In genomic region chr6:116268589-116269293, GRCh38 we compare ENCODE assay signal across 8 cellular contexts. TPM values are rescaled to one million over a fixed set of nuclear protein-coding genes. Genes with fewer than 3 reads are reported as not detected.
DNase-seq lines count a peak whose midpoint lies in the region; ATAC-seq and TF ChIP-seq lines count a peak whose summit lies in the region.

No MANE protein-coding gene starts in this region.

- H3K36me3 ChIP-seq in tibial artery, result peaks cover 2 to 37% (median 3%) of the 10 kb centered on the region in 3 donors

- no peaks in the 10 kb centered on the region for H3K9me3 ChIP-seq in tibial artery

- H3K27ac Mint-ChIP-seq in immature natural killer cell, result peak overlapping the region; percentile 16 to 74 (median 48)

- DNase-seq in DMS79 treated with DMSO at 0.1 percent for 48 hours (lab: John Stamatoyannopoulos, UW) (peak; percentile 21), NCI-H526 treated with DMSO at 0.1 percent for 48 hours (lab: John Stamatoyannopoulos, UW) (peak; percentile 77), astrocyte of the spinal cord (ENCODE audit: low read depth, low spot score) (peak; percentile 84), immature natural killer cell (peak; percentile 27 to 36 (median 27)), tibial artery (no peak)
- DNase-seq in NK-92 treated with Interleukin-12 subunit alpha and Interleukin-12 subunit beta, amount 100 ng/mL, for 24 hours (lab: John Stamatoyannopoulos, UW), result no peak

- H3K4me3 ChIP-seq in astrocyte of the spinal cord (ENCODE audit: low read depth, low read length) (no peak overlapping the region), tibial artery (no peak overlapping the region)

- peak; percentile 81 for ATAC-seq in GM19467 (IDR thresholded peaks at IDR 0.05; ENCODE audit: unreplicated experiment)
- ATAC-seq in HG03460 (IDR thresholded peaks at IDR 0.05; ENCODE audit: unreplicated experiment), result peak; percentile 71

- peaks cover 7 to 26% (median 20%) of the 10 kb centered on the region in 3 donors for H3K36me3 Mint-ChIP-seq in immature natural killer cell

- in situ Hi-C loops in astrocyte of the spinal cord (cut with HindIII; ENCODE audit: low sequenced_read_pairs), result no loop called here

- no peaks in the 10 kb centered on the region for H3K9me3 Mint-ChIP-seq in immature natural killer cell

- H3K4me1 ChIP-seq in tibial artery, result peaks cover 0 to 6% (median 2%) of the 10 kb centered on the region in 4 donors

- H3K27ac ChIP-seq in tibial artery, result no peak overlapping the region

- TF ChIP-seq CTCF in astrocyte of the spinal cord (IDR thresholded peaks at IDR 0.05; ENCODE audit: low read depth, low read length) (peak; percentile 89), tibial artery (IDR thresholded peaks at IDR 0.05) (peak; percentile 71 to 79)

- H3K4me1 Mint-ChIP-seq in immature natural killer cell, result peaks cover 8 to 18% of the 10 kb centered on the region in 2 donors

- H3K27me3 Mint-ChIP-seq in immature natural killer cell (ENCODE audit: low read depth in 3 of 3), result peaks cover 0 to 2% (median 2%) of the 10 kb centered on the region in 3 donors

- H3K27me3 ChIP-seq in tibial artery, result no peaks in the 10 kb centered on the region

- H3K4me3 Mint-ChIP-seq in immature natural killer cell, result no peak overlapping the region

- intact Hi-C loops in tibial artery (cut with DNase I; ENCODE audit: low total_unique reads), result no loop called here

RNA-seq across cellular contexts. Expression of gene TSPYL1, which starts 11.0 kb away (rescaled TPM):
- polyA plus RNA-seq in immature natural killer cell, result 10 to 100 TPM; 14.9 to 31.0 (median 21.6) TPM

RNA-seq across cellular contexts. Expression of gene TSPYL4, which starts 14.9 kb away (rescaled TPM):
- 10 to 100 TPM in 1 of 3 donors, 1 to 10 TPM in 2; 8.1 to 11.9 (median 8.1) TPM for polyA plus RNA-seq in immature natural killer cell

Comparison
In these comparisons a context has a peak if more than half of its experiments do, and no peak if none do; other contexts are left out.
1. DNase-seq: peak in DMS79 treated with DMSO at 0.1 percent for 48 hours (single experiment), NCI-H526 treated with DMSO at 0.1 percent for 48 hours (single experiment), astrocyte of the spinal cord (single experiment) and immature natural killer cell (3 of 3); none in tibial artery (0 of 2) and NK-92 treated with Interleukin-12 subunit alpha and Interleukin-12 subunit beta, amount 100 ng/mL, for 24 hours (single experiment).